Comparison of ENCODE assay signal across 20 cellular contexts in genomic region chr2:28088970-28089369, GRCh38.
DNase-seq lines count a peak whose midpoint lies in the region; ATAC-seq, FAIRE-seq and TF ChIP-seq lines count a peak whose summit lies in the region.
"Had no signal": no experiment of that assay in that cellular context is flagged by ENCODE, and none has a peak within 500 bp of the region (broad histone marks: within the 10 kb centered on the region; RNA-seq: fewer than 3 reads in every experiment).

No MANE protein-coding gene starts in this region.

- POLR2A ChIA-PET in IMR-90 (lab: Charles Lee; ENCODE audit: unreplicated experiment), result no interaction called here

- H3K56ac ChIP-seq in IMR-90 (ENCODE audit: extremely low read depth, insufficient read depth, low read length), result no peak overlapping the region; the same call in 1 of the 2 replicates

- no peaks in the 10 kb centered on the region for H3K36me3 Mint-ChIP-seq in activated naive CD8-positive, alpha-beta T cell treated with anti-CD3 and anti-CD28 coated beads for 36 hours
- H3K36me3 Mint-ChIP-seq in activated T-helper 17 cell treated with anti-CD3 and anti-CD28 coated beads, Interleukin-2, amount 50 U/mL, for 72 hours (ENCODE audit: low read depth), result no peaks in the 10 kb centered on the region
- H3K36me3 Mint-ChIP-seq: type B pancreatic cell had no signal

- BruUV-seq in IMR-90 (replicated peaks; lab: Mats Ljungman, UMichigan), result no TSS peak

- TF ChIP-seq CTCF in IMR-90 (conservative IDR thresholded peaks at IDR 0.05; ENCODE audit: low read depth, low read length) (no peak), bronchial epithelial cell (IDR thresholded peaks at IDR 0.05; ENCODE audit: insufficient read depth, low read length, severe bottlenecking) (no peak), left lung (IDR thresholded peaks at IDR 0.05) (no peak)

- H3K79me1 ChIP-seq in IMR-90 (ENCODE audit: low read depth in 1 of 2, low read length in 2 of 2), result peaks cover 0 to 3% of the 10 kb centered on the region in 2 experiments; a peak in 1 of 4 replicates

- no peak overlapping the region for H2AFZ ChIP-seq in IMR-90 (replicated peaks; ENCODE audit: low read length, poor library complexity)

- H3K18ac ChIP-seq in IMR-90 (ENCODE audit: low read depth, low read length), result peak overlapping the region; percentile 60; the same call in 1 of the 2 replicates

- TF ChIP-seq RAD21 in IMR-90 (IDR thresholded peaks at IDR 0.05; ENCODE audit: low read length), result no peak

- H3K4me1 ChIP-seq in IMR-90 (ENCODE audit: control insufficient read depth, insufficient read depth, low read length) (peaks cover 2% of the 10 kb centered on the region), left lung (no peaks in the 10 kb centered on the region), small intestine (ENCODE audit: control insufficient read depth in 2 of 2, insufficient read depth in 1 of 2, low read depth in 1 of 2, low read length in 1 of 2) (no peaks in the 10 kb centered on the region)

- H2BK120ac ChIP-seq in IMR-90 (ENCODE audit: low read depth, low read length), result peak overlapping the region; percentile 58

- H3K9ac ChIP-seq in IMR-90 (ENCODE audit: low read depth, low read length), result no peak overlapping the region

- H3K23ac ChIP-seq in IMR-90 (ENCODE audit: low read depth, low read length), result 0 out of 2 replicates have a peak overlapping the region, but pooled peaks have one; percentile 10

- peak overlapping the region; percentile 56; the same call in 1 of the 2 replicates for H4K91ac ChIP-seq in IMR-90 (ENCODE audit: insufficient read depth, low read depth, low read length)

- peak overlapping the region; percentile 30; the same call in 1 of the 3 replicates for H2BK15ac ChIP-seq in IMR-90 (ENCODE audit: low read depth, low read length)

- peak overlapping the region; percentile 57; the same call in 1 of the 2 replicates for H3K14ac ChIP-seq in IMR-90 (replicated peaks; ENCODE audit: low read depth, low read length)

- H4K8ac ChIP-seq in IMR-90 (ENCODE audit: low read depth in 2 of 2, low read length in 2 of 2), result 0 out of 4 replicates have a peak overlapping the region, but pooled peaks of 1 of the 2 experiments have one; percentile 12

- no peaks in the 10 kb centered on the region for H3K9me3 Mint-ChIP-seq in activated naive CD8-positive, alpha-beta T cell treated with anti-CD3 and anti-CD28 coated beads for 36 hours
- no peaks in the 10 kb centered on the region for H3K9me3 Mint-ChIP-seq in activated T-helper 17 cell treated with anti-CD3 and anti-CD28 coated beads, Interleukin-2, amount 50 U/mL, for 72 hours
- H3K9me3 Mint-ChIP-seq: activated CD4-positive, alpha-beta T cell treated with anti-CD3 and anti-CD28 coated beads, Interleukin-2, amount 10 ng/mL, durations not matched to agents 24 days and 14 days; activated naive CD4-positive, alpha-beta T cell treated with anti-CD3 and anti-CD28 coated beads for 36 hours; type B pancreatic cell had no signal

- H3K9me3 ChIP-seq in IMR-90 (ENCODE audit: control insufficient read depth, insufficient read depth, low read length) (no peaks in the 10 kb centered on the region), left lung (no peaks in the 10 kb centered on the region), small intestine (ENCODE audit: control insufficient read depth, low read depth) (no peaks in the 10 kb centered on the region)
- H3K9me3 ChIP-seq: esophagus squamous epithelium, MG63, spleen had no signal

- no CpG with 5 or more reads among the region's 4 CpGs for WGBS in IMR-90 (ENCODE audit: extremely low coverage in 2 of 2, insufficient read length in 1 of 2), 2 experiments
- 84 to 99% (median 93%) methylated on average over 4 of the region's 4 CpGs for WGBS in small intestine, 3 donors

- H3K9me1 ChIP-seq in IMR-90 (ENCODE audit: insufficient read depth, low read length), result peaks cover 3% of the 10 kb centered on the region; the same call in 1 of the 2 replicates

- peak overlapping the region; percentile 3; the same call in 1 of the 2 replicates for H3K4me2 ChIP-seq in IMR-90 (ENCODE audit: low read depth, low read length)

- H3K36me3 ChIP-seq in IMR-90 (ENCODE audit: control insufficient read depth, insufficient read depth, low read length), result no peaks in the 10 kb centered on the region
- no peaks in the 10 kb centered on the region for H3K36me3 ChIP-seq in bronchial epithelial cell (ENCODE audit: control insufficient read depth, insufficient read depth, low read length)
- no peaks in the 10 kb centered on the region for H3K36me3 ChIP-seq in left lung
- H3K36me3 ChIP-seq in small intestine (ENCODE audit: control insufficient read depth in 2 of 2, insufficient read depth in 2 of 2, low read length in 2 of 2), result no peaks in the 10 kb centered on the region
- H3K36me3 ChIP-seq: esophagus squamous epithelium, MG63, spleen had no signal

- H3K4me3 Mint-ChIP-seq in activated naive CD8-positive, alpha-beta T cell treated with anti-CD3 and anti-CD28 coated beads for 36 hours, result no peak overlapping the region
- no peak overlapping the region for H3K4me3 Mint-ChIP-seq in activated T-helper 17 cell treated with anti-CD3 and anti-CD28 coated beads, Interleukin-2, amount 50 U/mL, for 72 hours
- H3K4me3 Mint-ChIP-seq: activated CD4-positive, alpha-beta T cell treated with anti-CD3 and anti-CD28 coated beads, Interleukin-2, amount 10 ng/mL, durations not matched to agents 24 days and 14 days; activated naive CD4-positive, alpha-beta T cell treated with anti-CD3 and anti-CD28 coated beads for 36 hours; type B pancreatic cell had no signal

- no peak for FAIRE-seq in bronchial epithelial cell (lab: Jason Lieb, UNC)
- no peak for FAIRE-seq in small intestine (lab: Jason Lieb, UNC)
- FAIRE-seq: GM12878, H1 had no signal

- no peaks in the 10 kb centered on the region for H3K4me1 Mint-ChIP-seq in activated naive CD8-positive, alpha-beta T cell treated with anti-CD3 and anti-CD28 coated beads for 36 hours
- H3K4me1 Mint-ChIP-seq in activated T-helper 17 cell treated with anti-CD3 and anti-CD28 coated beads, Interleukin-2, amount 50 U/mL, for 72 hours, result no peaks in the 10 kb centered on the region
- H3K4me1 Mint-ChIP-seq: activated CD4-positive, alpha-beta T cell treated with anti-CD3 and anti-CD28 coated beads, Interleukin-2, amount 10 ng/mL, durations not matched to agents 24 days and 14 days had no signal

- H3K27ac ChIP-seq in IMR-90 (ENCODE audit: insufficient read depth, low read length) (no peak overlapping the region), left lung (no peak overlapping the region), small intestine (ENCODE audit: low read depth in 1 of 2, low read length in 1 of 2) (no peak overlapping the region)
- H3K27ac ChIP-seq: esophagus squamous epithelium, spleen had no signal

- no peaks in the 10 kb centered on the region for H4K20me1 ChIP-seq in IMR-90 (ENCODE audit: insufficient read depth, low read length)

- DNase-seq in AG08396 (ENCODE audit: low spot score) (peak; percentile 19), IMR-90 (peak; percentile 56), bronchial epithelial cell (ENCODE audit: low read depth) (peak; percentile 71), left lung (no peak), small intestine (no peak)
- DNase-seq in NK-92 treated with Interleukin-12 subunit alpha and Interleukin-12 subunit beta, amount 100 ng/mL, for 24 hours (lab: John Stamatoyannopoulos, UW), result no peak
- no peak for DNase-seq in activated naive CD8-positive, alpha-beta T cell treated with anti-CD3 and anti-CD28 coated beads for 36 hours
- DNase-seq: activated CD4-positive, alpha-beta T cell treated with anti-CD3 and anti-CD28 coated beads, Interleukin-2, amount 10 ng/mL, durations not matched to agents 24 days and 14 days; activated naive CD4-positive, alpha-beta T cell treated with anti-CD3 and anti-CD28 coated beads for 36 hours; esophagus squamous epithelium; MG63; NCI-H187 treated with DMSO at 0.1 percent for 48 hours; NCI-H510A; posterior cingulate gyrus; spleen; stimulated activated naive CD4-positive, alpha-beta T cell treated with Interleukin-2 at 50 U/mL for 16 hours had no signal

- in situ Hi-C loops in IMR-90 (cut with MboI; ENCODE audit: low sequenced_read_pairs), result no loop called here

- H2AK5ac ChIP-seq in IMR-90 (ENCODE audit: low read depth, low read length), result 0 out of 2 replicates have a peak overlapping the region, but pooled peaks have one; percentile 16

- CTCF ChIA-PET in IMR-90 (lab: Yijun Ruan, JAX), result no interaction called here

- dilution Hi-C loops in IMR-90 (cut with HindIII; ENCODE audit: low sequenced_read_pairs, unreplicated experiment), result no loop called here

- H2BK5ac ChIP-seq in IMR-90 (ENCODE audit: low read depth, low read length, poor library complexity, severe bottlenecking), result peak overlapping the region; percentile 7

- peak overlapping the region; percentile 44; the same call in 1 of the 2 replicates for H3K4ac ChIP-seq in IMR-90 (ENCODE audit: low read depth, low read length)

- peak overlapping the region; percentile 67; the same call in 1 of the 2 replicates for H2BK20ac ChIP-seq in IMR-90 (ENCODE audit: low read depth, low read length)

- intact Hi-C loops in IMR-90 (cut with micrococcal nuclease), result no loop called here
- intact Hi-C loops in left lung (cut with DNase I), result no loop called here

- H3K4me3 ChIP-seq in IMR-90 (ENCODE audit: insufficient read depth, low read depth, low read length) (no peak overlapping the region), bronchial epithelial cell (ENCODE audit: low read depth, low read length) (no peak overlapping the region), left lung (no peak overlapping the region), small intestine (ENCODE audit: low read depth in 1 of 2, low read length in 2 of 2) (no peak overlapping the region)
- H3K4me3 ChIP-seq: esophagus squamous epithelium, GM12878, MG63, spleen had no signal

- H3K27me3 Mint-ChIP-seq in activated naive CD8-positive, alpha-beta T cell treated with anti-CD3 and anti-CD28 coated beads for 36 hours, result no peaks in the 10 kb centered on the region
- no peaks in the 10 kb centered on the region for H3K27me3 Mint-ChIP-seq in activated T-helper 17 cell treated with anti-CD3 and anti-CD28 coated beads, Interleukin-2, amount 50 U/mL, for 72 hours
- H3K27me3 Mint-ChIP-seq: activated CD4-positive, alpha-beta T cell treated with anti-CD3 and anti-CD28 coated beads, Interleukin-2, amount 10 ng/mL, durations not matched to agents 24 days and 14 days; type B pancreatic cell had no signal

- ATAC-seq in IMR-90 (ENCODE audit: low read depth), result peak; percentile 24; the same call in 1 of the 2 replicates
- ATAC-seq in left lung, result peak; percentile 33
- ATAC-seq in activated T-helper 17 cell treated with anti-CD3 and anti-CD28 coated beads, Interleukin-2, amount 50 U/mL, for 72 hours (replicated peaks), result no peak
- ATAC-seq: GM12878 had no signal

- no peak overlapping the region for H3K27ac Mint-ChIP-seq in activated naive CD8-positive, alpha-beta T cell treated with anti-CD3 and anti-CD28 coated beads for 36 hours
- no peak overlapping the region for H3K27ac Mint-ChIP-seq in activated T-helper 17 cell treated with anti-CD3 and anti-CD28 coated beads, Interleukin-2, amount 50 U/mL, for 72 hours
- H3K27ac Mint-ChIP-seq: activated CD4-positive, alpha-beta T cell treated with anti-CD3 and anti-CD28 coated beads, Interleukin-2, amount 10 ng/mL, durations not matched to agents 24 days and 14 days; activated naive CD4-positive, alpha-beta T cell treated with anti-CD3 and anti-CD28 coated beads for 36 hours; type B pancreatic cell had no signal

- no peaks in the 10 kb centered on the region for H3K27me3 ChIP-seq in IMR-90 (ENCODE audit: control insufficient read depth, insufficient read depth, low read length)
- H3K27me3 ChIP-seq in bronchial epithelial cell (ENCODE audit: control insufficient read depth, insufficient read depth, low read length), result no peaks in the 10 kb centered on the region
- no peaks in the 10 kb centered on the region for H3K27me3 ChIP-seq in left lung
- no peaks in the 10 kb centered on the region for H3K27me3 ChIP-seq in small intestine (ENCODE audit: control insufficient read depth in 2 of 2, insufficient read depth in 2 of 2, low read length in 2 of 2)
- H3K27me3 ChIP-seq: esophagus squamous epithelium, MG63, spleen had no signal

- H2AK9ac ChIP-seq in IMR-90 (replicated peaks; ENCODE audit: low read depth, low read length, poor library complexity), result no peak overlapping the region

- H4K5ac ChIP-seq in IMR-90 (ENCODE audit: low read depth, low read length), result no peak overlapping the region

- TF ChIP-seq POLR2A in IMR-90 (IDR thresholded peaks at IDR 0.05; ENCODE audit: low read depth, low read length), result no peak

Comparison
In these comparisons a context has a peak if more than half of its experiments do, and no peak if none do; other contexts are left out.
1. DNase-seq: peak in AG08396 (single experiment), IMR-90 (single experiment) and bronchial epithelial cell (single experiment); none in left lung (0 of 2), NK-92 treated with Interleukin-12 subunit alpha and Interleukin-12 subunit beta, amount 100 ng/mL, for 24 hours (single experiment), activated naive CD8-positive, alpha-beta T cell treated with anti-CD3 and anti-CD28 coated beads for 36 hours (single experiment) and small intestine (single experiment).